Comparison of ENCODE assay signal across 1 cellular context in genomic region chr21:42615377-42615776, GRCh38. TPM values are rescaled to one million over a fixed set of nuclear protein-coding genes. Genes with fewer than 3 reads are reported as not detected.
"Had no signal": no experiment of that assay in that cellular context is flagged by ENCODE, and none has a peak within 500 bp of the region (broad histone marks: within the 10 kb centered on the region; RNA-seq: fewer than 3 reads in every experiment).

No MANE protein-coding gene starts in this region.

RNA-seq across cellular contexts. Expression of gene PDE9A, which starts 38.0 kb away (rescaled TPM):
- total RNA-seq: myocyte had no signal
